8 cellular contexts compared by ENCODE assay signal in the genomic region with DNA sequence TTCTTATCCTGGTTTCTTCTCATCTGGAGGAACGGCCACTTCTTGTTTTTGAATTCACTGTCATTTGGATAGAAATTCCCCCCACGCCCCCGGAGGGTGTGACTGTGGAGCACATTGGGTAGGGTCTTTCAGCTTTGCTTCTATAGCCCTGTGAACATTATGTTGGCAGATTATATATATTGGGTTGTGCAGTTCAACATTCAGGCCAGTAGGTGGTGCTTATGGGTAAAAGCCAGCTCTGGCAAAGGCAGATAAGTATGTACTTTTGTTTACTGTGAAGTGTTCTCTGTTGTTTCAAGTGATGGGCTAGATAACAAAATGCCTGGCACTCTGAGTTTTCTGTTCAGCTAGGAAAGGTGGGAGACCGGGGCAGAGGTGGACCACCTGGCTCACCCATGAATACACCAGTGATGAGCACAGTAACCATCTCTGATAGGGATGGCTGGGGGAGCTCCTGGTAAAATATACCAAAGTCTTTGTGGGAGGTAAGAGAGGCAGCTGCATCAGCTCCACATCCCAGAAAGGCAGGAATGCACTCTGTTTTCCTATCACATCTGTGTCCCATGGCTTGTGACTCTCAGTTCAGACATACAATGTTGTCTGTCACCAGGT.
DNase-seq lines count a peak whose midpoint lies in the region; ATAC-seq and TF ChIP-seq lines count a peak whose summit lies in the region.

No MANE protein-coding gene starts in this region.

- no peak overlapping the region for H3K27ac ChIP-seq in colonic mucosa

- peak; percentile 51 for TF ChIP-seq CTCF in colonic mucosa (IDR thresholded peaks at IDR 0.05)

- intact Hi-C loops in activated CD4-positive, alpha-beta T cell treated with anti-CD3 and anti-CD28 coated beads for 36 hours (cut with DNase I, micrococcal nuclease) = loop anchor here in 1 of 2 experiments (5.0 to 10.0 kb wide), 2 partner anchors 846 to 1429 kb away; no protein-coding TSS in a partner anchor
- intact Hi-C loops in colonic mucosa (cut with DNase I) = loop anchor here (10.0 kb wide), 1 partner anchor 1429 kb away; no protein-coding TSS in a partner anchor

- H3K9me3 ChIP-seq in colonic mucosa = no peaks in the 10 kb centered on the region

- H3K4me1 Mint-ChIP-seq in activated CD4-positive, alpha-beta T cell treated with anti-CD3 and anti-CD28 coated beads for 36 hours = no peaks in the 10 kb centered on the region
- H3K4me1 Mint-ChIP-seq in T-cell = no peaks in the 10 kb centered on the region
- no peaks in the 10 kb centered on the region for H3K4me1 Mint-ChIP-seq in activated T-cell treated with anti-CD3 and anti-CD28 coated beads, Interleukin-2, amount 50 U/mL, for 24 hours (ENCODE audit: low read depth)

- DNase-seq in activated CD4-positive, alpha-beta T cell treated with anti-CD3 and anti-CD28 coated beads for 36 hours = peak; percentile 30
- no peak for DNase-seq in activated CD4-positive, alpha-beta T cell treated with anti-CD3 and anti-CD28 coated beads for 4 hours
- DNase-seq in NCI-H69 (lab: John Stamatoyannopoulos, UW) (peak; percentile 54), colonic mucosa (peak; percentile 19), non-pigmented ciliary epithelial cell (ENCODE audit: low read depth) (peak; percentile 5), T-cell (no peak)
- no peak for DNase-seq in activated T-cell treated with anti-CD3 and anti-CD28 coated beads, Interleukin-2, amount 50 U/mL, for 24 hours

- H3K9ac ChIP-seq in colonic mucosa (ENCODE audit: low read depth in 2 of 2, low read length in 2 of 2) = no peak overlapping the region

- no peak overlapping the region for H3K27ac Mint-ChIP-seq in activated CD4-positive, alpha-beta T cell treated with anti-CD3 and anti-CD28 coated beads for 36 hours
- H3K27ac Mint-ChIP-seq in T-cell = no peak overlapping the region
- H3K27ac Mint-ChIP-seq in activated T-cell treated with anti-CD3 and anti-CD28 coated beads, Interleukin-2, amount 50 U/mL, for 24 hours = no peak overlapping the region

- H3K36me3 Mint-ChIP-seq in activated CD4-positive, alpha-beta T cell treated with anti-CD3 and anti-CD28 coated beads for 36 hours (ENCODE audit: low read depth) = no peaks in the 10 kb centered on the region
- H3K36me3 Mint-ChIP-seq in T-cell = no peaks in the 10 kb centered on the region
- no peaks in the 10 kb centered on the region for H3K36me3 Mint-ChIP-seq in activated T-cell treated with anti-CD3 and anti-CD28 coated beads, Interleukin-2, amount 50 U/mL, for 24 hours (ENCODE audit: low read depth)

- H3K27me3 ChIP-seq in colonic mucosa = no peaks in the 10 kb centered on the region

- no peak for ATAC-seq in activated CD4-positive, alpha-beta T cell treated with anti-CD3 and anti-CD28 coated beads for 36 hours
- peak; percentile 75 for ATAC-seq in HG02798 (IDR thresholded peaks at IDR 0.05; ENCODE audit: poor library complexity, unreplicated experiment)
- no peak for ATAC-seq in T-cell (replicated peaks in 1 of 4)

- POLR2A ChIA-PET in activated CD4-positive, alpha-beta T cell treated with anti-CD3 and anti-CD28 coated beads for 36 hours (lab: Charles Lee) = no interaction called here
- POLR2A ChIA-PET in T-cell (lab: Charles Lee) = no interaction called here

- H3K27me3 Mint-ChIP-seq in activated CD4-positive, alpha-beta T cell treated with anti-CD3 and anti-CD28 coated beads for 36 hours = no peaks in the 10 kb centered on the region
- no peaks in the 10 kb centered on the region for H3K27me3 Mint-ChIP-seq in T-cell
- no peaks in the 10 kb centered on the region for H3K27me3 Mint-ChIP-seq in activated T-cell treated with anti-CD3 and anti-CD28 coated beads, Interleukin-2, amount 50 U/mL, for 24 hours

- CTCF ChIA-PET in activated CD4-positive, alpha-beta T cell treated with anti-CD3 and anti-CD28 coated beads for 36 hours (lab: Charles Lee) = interaction anchor here (1.1 to 1.3 kb wide), 2 partner anchors 8 to 20 kb away, joined by 3 read pairs; no protein-coding TSS in a partner anchor
- CTCF ChIA-PET in T-cell (lab: Charles Lee) = no interaction called here

- no peak overlapping the region for H3K4me3 Mint-ChIP-seq in activated CD4-positive, alpha-beta T cell treated with anti-CD3 and anti-CD28 coated beads for 36 hours
- no peak overlapping the region for H3K4me3 Mint-ChIP-seq in T-cell
- H3K4me3 Mint-ChIP-seq in activated T-cell treated with anti-CD3 and anti-CD28 coated beads, Interleukin-2, amount 50 U/mL, for 24 hours = no peak overlapping the region

- H3K9me3 Mint-ChIP-seq in activated CD4-positive, alpha-beta T cell treated with anti-CD3 and anti-CD28 coated beads for 36 hours (ENCODE audit: low read depth) = peaks cover 21% of the 10 kb centered on the region
- peaks cover 12 to 22% (median 17%) of the 10 kb centered on the region in 3 donors for H3K9me3 Mint-ChIP-seq in T-cell
- peaks cover 22% of the 10 kb centered on the region for H3K9me3 Mint-ChIP-seq in activated T-cell treated with anti-CD3 and anti-CD28 coated beads, Interleukin-2, amount 50 U/mL, for 24 hours

- H3K4me1 ChIP-seq in colonic mucosa = no peaks in the 10 kb centered on the region

- no peak overlapping the region for H3K4me3 ChIP-seq in colonic mucosa

- H3K36me3 ChIP-seq in colonic mucosa = no peaks in the 10 kb centered on the region

Comparison
In these comparisons a context has a peak if more than half of its experiments do, and no peak if none do; other contexts are left out.
1. DNase-seq: peak in activated CD4-positive, alpha-beta T cell treated with anti-CD3 and anti-CD28 coated beads for 36 hours (single experiment), NCI-H69 (single experiment), colonic mucosa (single experiment) and non-pigmented ciliary epithelial cell (single experiment); none in activated CD4-positive, alpha-beta T cell treated with anti-CD3 and anti-CD28 coated beads for 4 hours (0 of 2), T-cell (0 of 34) and activated T-cell treated with anti-CD3 and anti-CD28 coated beads, Interleukin-2, amount 50 U/mL, for 24 hours (single experiment).